In genomic region chr7:41257660-41258059, GRCh38 we compare ENCODE assay signal across 22 cellular contexts.
"Had no signal": no experiment of that assay in that cellular context is flagged by ENCODE, and none has a peak within 500 bp of the region (broad histone marks: within the 10 kb centered on the region; RNA-seq: fewer than 3 reads in every experiment).

No MANE protein-coding gene starts in this region.

- H3K9me3 ChIP-seq: MG63 had no signal

- H3K27ac ChIP-seq: HL-60, RWPE1 had no signal

- ATAC-seq: Panc1, PC-3, SK-N-SH treated with all-trans-retinoic acid at 6 μM for 48 hours had no signal

- FAIRE-seq: HTR-8/SVneo had no signal

- H3K27me3 ChIP-seq: MG63 had no signal

- H3K4me3 ChIP-seq: MG63 had no signal

- DNase-seq: Karpas-422, KG1, MG63, NCI-H1092, NCI-H1105 treated with DMSO at 0.1 percent for 48 hours, NCI-H1417 treated with DMSO at 0.1 percent for 48 hours, NCI-H146, NCI-H1694 treated with DMSO at 0.1 percent for 48 hours, NCI-H1930, NCI-H2081, NCI-H2107, NCI-H2227 treated with DMSO at 0.1 percent for 48 hours, NCI-H524, NCI-H526 treated with DMSO at 0.1 percent for 48 hours, NCI-H748 treated with DMSO at 0.1 percent for 48 hours, PC-3, SHP77 had no signal

- H3K36me3 ChIP-seq: MG63 had no signal
